ENCODE assay signal across 1 cellular context in the genomic region with DNA sequence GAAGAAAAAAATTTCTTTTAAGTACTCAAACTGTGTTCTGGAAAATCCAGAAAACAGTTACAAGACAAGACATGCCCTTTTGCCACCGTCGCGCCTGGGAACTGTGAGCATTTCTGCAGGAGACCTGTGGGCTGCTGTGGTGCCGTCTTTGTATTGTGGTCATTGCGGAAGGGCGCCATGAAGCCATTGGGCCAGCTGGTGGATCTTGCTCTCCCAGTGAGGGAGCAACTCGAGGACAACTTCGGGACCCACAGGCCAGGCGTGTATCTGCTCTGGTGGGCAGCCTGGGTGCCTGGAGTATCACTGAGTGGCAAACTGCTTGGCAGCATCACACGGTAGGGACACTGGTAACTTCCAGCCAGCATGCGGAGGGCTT.
A peak's percentile ranks its signal among the peaks of the same experiment; 100 is the strongest.
TF ChIP-seq lines count a peak whose summit lies in the region.

No MANE protein-coding gene starts in this region.

TF ChIP-seq in K562, 482 proteins besides CTCF, POLR2A, EP300 and RAD21:
- TF ChIP-seq, protein P1, sequence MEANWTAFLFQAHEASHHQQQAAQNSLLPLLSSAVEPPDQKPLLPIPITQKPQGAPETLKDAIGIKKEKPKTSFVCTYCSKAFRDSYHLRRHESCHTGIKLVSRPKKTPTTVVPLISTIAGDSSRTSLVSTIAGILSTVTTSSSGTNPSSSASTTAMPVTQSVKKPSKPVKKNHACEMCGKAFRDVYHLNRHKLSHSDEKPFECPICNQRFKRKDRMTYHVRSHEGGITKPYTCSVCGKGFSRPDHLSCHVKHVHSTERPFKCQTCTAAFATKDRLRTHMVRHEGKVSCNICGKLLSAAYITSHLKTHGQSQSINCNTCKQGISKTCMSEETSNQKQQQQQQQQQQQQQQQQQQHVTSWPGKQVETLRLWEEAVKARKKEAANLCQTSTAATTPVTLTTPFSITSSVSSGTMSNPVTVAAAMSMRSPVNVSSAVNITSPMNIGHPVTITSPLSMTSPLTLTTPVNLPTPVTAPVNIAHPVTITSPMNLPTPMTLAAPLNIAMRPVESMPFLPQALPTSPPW (CRISPR knock-in tag; IDR thresholded peaks at IDR 0.05) = 0 out of 2 replicates have a peak, but pooled peaks have one; percentile 4
- TF ChIP-seq, protein P2, sequence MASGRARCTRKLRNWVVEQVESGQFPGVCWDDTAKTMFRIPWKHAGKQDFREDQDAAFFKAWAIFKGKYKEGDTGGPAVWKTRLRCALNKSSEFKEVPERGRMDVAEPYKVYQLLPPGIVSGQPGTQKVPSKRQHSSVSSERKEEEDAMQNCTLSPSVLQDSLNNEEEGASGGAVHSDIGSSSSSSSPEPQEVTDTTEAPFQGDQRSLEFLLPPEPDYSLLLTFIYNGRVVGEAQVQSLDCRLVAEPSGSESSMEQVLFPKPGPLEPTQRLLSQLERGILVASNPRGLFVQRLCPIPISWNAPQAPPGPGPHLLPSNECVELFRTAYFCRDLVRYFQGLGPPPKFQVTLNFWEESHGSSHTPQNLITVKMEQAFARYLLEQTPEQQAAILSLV (tag; IDR thresholded peaks at IDR 0.05) = 0 out of 2 replicates have a peak, but pooled peaks have one; percentile 31
- TF ChIP-seq, protein P3, sequence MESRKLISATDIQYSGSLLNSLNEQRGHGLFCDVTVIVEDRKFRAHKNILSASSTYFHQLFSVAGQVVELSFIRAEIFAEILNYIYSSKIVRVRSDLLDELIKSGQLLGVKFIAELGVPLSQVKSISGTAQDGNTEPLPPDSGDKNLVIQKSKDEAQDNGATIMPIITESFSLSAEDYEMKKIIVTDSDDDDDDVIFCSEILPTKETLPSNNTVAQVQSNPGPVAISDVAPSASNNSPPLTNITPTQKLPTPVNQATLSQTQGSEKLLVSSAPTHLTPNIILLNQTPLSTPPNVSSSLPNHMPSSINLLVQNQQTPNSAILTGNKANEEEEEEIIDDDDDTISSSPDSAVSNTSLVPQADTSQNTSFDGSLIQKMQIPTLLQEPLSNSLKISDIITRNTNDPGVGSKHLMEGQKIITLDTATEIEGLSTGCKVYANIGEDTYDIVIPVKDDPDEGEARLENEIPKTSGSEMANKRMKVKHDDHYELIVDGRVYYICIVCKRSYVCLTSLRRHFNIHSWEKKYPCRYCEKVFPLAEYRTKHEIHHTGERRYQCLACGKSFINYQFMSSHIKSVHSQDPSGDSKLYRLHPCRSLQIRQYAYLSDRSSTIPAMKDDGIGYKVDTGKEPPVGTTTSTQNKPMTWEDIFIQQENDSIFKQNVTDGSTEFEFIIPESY (CRISPR knock-in tag; IDR thresholded peaks at IDR 0.05) = peak; percentile 97
- TF ChIP-seq, protein P4, sequence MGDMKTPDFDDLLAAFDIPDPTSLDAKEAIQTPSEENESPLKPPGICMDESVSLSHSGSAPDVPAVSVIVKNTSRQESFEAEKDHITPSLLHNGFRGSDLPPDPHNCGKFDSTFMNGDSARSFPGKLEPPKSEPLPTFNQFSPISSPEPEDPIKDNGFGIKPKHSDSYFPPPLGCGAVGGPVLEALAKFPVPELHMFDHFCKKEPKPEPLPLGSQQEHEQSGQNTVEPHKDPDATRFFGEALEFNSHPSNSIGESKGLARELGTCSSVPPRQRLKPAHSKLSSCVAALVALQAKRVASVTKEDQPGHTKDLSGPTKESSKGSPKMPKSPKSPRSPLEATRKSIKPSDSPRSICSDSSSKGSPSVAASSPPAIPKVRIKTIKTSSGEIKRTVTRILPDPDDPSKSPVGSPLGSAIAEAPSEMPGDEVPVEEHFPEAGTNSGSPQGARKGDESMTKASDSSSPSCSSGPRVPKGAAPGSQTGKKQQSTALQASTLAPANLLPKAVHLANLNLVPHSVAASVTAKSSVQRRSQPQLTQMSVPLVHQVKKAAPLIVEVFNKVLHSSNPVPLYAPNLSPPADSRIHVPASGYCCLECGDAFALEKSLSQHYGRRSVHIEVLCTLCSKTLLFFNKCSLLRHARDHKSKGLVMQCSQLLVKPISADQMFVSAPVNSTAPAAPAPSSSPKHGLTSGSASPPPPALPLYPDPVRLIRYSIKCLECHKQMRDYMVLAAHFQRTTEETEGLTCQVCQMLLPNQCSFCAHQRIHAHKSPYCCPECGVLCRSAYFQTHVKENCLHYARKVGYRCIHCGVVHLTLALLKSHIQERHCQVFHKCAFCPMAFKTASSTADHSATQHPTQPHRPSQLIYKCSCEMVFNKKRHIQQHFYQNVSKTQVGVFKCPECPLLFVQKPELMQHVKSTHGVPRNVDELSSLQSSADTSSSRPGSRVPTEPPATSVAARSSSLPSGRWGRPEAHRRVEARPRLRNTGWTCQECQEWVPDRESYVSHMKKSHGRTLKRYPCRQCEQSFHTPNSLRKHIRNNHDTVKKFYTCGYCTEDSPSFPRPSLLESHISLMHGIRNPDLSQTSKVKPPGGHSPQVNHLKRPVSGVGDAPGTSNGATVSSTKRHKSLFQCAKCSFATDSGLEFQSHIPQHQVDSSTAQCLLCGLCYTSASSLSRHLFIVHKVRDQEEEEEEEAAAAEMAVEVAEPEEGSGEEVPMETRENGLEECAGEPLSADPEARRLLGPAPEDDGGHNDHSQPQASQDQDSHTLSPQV (IDR thresholded peaks at IDR 0.05) = 0 out of 2 replicates have a peak, but pooled peaks have one; percentile 58
- TF ChIP-seq, protein P5, sequence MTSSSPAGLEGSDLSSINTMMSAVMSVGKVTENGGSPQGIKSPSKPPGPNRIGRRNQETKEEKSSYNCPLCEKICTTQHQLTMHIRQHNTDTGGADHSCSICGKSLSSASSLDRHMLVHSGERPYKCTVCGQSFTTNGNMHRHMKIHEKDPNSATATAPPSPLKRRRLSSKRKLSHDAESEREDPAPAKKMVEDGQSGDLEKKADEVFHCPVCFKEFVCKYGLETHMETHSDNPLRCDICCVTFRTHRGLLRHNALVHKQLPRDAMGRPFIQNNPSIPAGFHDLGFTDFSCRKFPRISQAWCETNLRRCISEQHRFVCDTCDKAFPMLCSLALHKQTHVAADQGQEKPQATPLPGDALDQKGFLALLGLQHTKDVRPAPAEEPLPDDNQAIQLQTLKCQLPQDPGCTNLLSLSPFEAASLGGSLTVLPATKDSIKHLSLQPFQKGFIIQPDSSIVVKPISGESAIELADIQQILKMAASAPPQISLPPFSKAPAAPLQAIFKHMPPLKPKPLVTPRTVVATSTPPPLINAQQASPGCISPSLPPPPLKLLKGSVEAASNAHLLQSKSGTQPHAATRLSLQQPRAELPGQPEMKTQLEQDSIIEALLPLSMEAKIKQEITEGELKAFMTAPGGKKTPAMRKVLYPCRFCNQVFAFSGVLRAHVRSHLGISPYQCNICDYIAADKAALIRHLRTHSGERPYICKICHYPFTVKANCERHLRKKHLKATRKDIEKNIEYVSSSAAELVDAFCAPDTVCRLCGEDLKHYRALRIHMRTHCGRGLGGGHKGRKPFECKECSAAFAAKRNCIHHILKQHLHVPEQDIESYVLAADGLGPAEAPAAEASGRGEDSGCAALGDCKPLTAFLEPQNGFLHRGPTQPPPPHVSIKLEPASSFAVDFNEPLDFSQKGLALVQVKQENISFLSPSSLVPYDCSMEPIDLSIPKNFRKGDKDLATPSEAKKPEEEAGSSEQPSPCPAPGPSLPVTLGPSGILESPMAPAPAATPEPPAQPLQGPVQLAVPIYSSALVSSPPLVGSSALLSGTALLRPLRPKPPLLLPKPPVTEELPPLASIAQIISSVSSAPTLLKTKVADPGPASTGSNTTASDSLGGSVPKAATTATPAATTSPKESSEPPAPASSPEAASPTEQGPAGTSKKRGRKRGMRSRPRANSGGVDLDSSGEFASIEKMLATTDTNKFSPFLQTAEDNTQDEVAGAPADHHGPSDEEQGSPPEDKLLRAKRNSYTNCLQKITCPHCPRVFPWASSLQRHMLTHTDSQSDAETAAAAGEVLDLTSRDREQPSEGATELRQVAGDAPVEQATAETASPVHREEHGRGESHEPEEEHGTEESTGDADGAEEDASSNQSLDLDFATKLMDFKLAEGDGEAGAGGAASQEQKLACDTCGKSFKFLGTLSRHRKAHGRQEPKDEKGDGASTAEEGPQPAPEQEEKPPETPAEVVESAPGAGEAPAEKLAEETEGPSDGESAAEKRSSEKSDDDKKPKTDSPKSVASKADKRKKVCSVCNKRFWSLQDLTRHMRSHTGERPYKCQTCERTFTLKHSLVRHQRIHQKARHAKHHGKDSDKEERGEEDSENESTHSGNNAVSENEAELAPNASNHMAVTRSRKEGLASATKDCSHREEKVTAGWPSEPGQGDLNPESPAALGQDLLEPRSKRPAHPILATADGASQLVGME (CRISPR knock-in tag; IDR thresholded peaks at IDR 0.05) = 0 out of 2 replicates have a peak, but pooled peaks have one; percentile 26
- TF ChIP-seq TAF9B (IDR thresholded peaks at IDR 0.05; ENCODE audit: partially characterized antibody) (no peak), IFI16 (CRISPR knock-in tag; IDR thresholded peaks at IDR 0.05) (no peak), YY1 (IDR thresholded peaks at IDR 0.05; ENCODE audit: borderline replicate concordance in 1 of 3, control insufficient read depth in 1 of 3, extremely low read depth in 1 of 3, insufficient read depth in 3 of 3, insufficient read length in 1 of 3, insufficient replicate concordance in 2 of 3, low read depth in 1 of 3, low read length in 2 of 3) (peak in 1 of 3 experiments; percentile 22), BRF1 (IDR thresholded peaks at IDR 0.05; ENCODE audit: borderline replicate concordance, extremely low read depth, insufficient read length) (no peak), CHD4 (IDR thresholded peaks at IDR 0.05; ENCODE audit: insufficient read depth, insufficient replicate concordance, low read depth, low read length, poor library complexity, severe bottlenecking) (no peak), ZNF174 (CRISPR knock-in tag; IDR thresholded peaks at IDR 0.05) (no peak), PYGO2 (tag; IDR thresholded peaks at IDR 0.05) (0 out of 2 replicates have a peak, but pooled peaks have one; percentile 21), DACH1 (IDR thresholded peaks at IDR 0.05; ENCODE audit: partially characterized antibody) (peak; percentile 13)
- TF ChIP-seq, protein P6, sequence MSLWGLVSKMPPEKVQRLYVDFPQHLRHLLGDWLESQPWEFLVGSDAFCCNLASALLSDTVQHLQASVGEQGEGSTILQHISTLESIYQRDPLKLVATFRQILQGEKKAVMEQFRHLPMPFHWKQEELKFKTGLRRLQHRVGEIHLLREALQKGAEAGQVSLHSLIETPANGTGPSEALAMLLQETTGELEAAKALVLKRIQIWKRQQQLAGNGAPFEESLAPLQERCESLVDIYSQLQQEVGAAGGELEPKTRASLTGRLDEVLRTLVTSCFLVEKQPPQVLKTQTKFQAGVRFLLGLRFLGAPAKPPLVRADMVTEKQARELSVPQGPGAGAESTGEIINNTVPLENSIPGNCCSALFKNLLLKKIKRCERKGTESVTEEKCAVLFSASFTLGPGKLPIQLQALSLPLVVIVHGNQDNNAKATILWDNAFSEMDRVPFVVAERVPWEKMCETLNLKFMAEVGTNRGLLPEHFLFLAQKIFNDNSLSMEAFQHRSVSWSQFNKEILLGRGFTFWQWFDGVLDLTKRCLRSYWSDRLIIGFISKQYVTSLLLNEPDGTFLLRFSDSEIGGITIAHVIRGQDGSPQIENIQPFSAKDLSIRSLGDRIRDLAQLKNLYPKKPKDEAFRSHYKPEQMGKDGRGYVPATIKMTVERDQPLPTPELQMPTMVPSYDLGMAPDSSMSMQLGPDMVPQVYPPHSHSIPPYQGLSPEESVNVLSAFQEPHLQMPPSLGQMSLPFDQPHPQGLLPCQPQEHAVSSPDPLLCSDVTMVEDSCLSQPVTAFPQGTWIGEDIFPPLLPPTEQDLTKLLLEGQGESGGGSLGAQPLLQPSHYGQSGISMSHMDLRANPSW (CRISPR knock-in tag; IDR thresholded peaks at IDR 0.05) = 0 out of 2 replicates have a peak, but pooled peaks have one; percentile 63
- TF ChIP-seq, protein P7, sequence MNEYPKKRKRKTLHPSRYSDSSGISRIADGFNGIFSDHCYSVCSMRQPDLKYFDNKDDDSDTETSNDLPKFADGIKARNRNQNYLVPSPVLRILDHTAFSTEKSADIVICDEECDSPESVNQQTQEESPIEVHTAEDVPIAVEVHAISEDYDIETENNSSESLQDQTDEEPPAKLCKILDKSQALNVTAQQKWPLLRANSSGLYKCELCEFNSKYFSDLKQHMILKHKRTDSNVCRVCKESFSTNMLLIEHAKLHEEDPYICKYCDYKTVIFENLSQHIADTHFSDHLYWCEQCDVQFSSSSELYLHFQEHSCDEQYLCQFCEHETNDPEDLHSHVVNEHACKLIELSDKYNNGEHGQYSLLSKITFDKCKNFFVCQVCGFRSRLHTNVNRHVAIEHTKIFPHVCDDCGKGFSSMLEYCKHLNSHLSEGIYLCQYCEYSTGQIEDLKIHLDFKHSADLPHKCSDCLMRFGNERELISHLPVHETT (CRISPR knock-in tag; conservative IDR thresholded peaks at IDR 0.05 in 1 of 2, IDR thresholded peaks at IDR 0.05 in 1 of 2) = 0 out of 4 replicates have a peak, but pooled peaks of 1 of the 2 experiments have one; percentile 16
